ENCODE assay signal across 5 cellular contexts in genomic region chr14:31312370-31312769, GRCh38.
DNase-seq lines count a peak whose midpoint lies in the region; ATAC-seq, FAIRE-seq and TF ChIP-seq lines count a peak whose summit lies in the region.
"Not testable (repeated sequence)": the region's sequence is repeated elsewhere in the genome, so short reads cannot be mapped to it uniquely, and the experiment has no call there.

No MANE protein-coding gene starts in this region.

- CTCF ChIA-PET in HepG2 (lab: Yijun Ruan, JAX; ENCODE audit: low intra/inter-chr PET ratio, low total read pairs): not testable (repeated sequence)

- in situ Hi-C loops in HepG2 (cut with HindIII; ENCODE audit: extremely low pct_ligation_motif_present, low pct_unique_long_range_greater_than_20kb): not testable (repeated sequence)

- not testable (repeated sequence) for H3K9me3 ChIP-seq in HepG2 (ENCODE audit: low read length)

- not testable (repeated sequence) for H3K4me2 ChIP-seq in HepG2 (ENCODE audit: low read depth, low read length)

- H3K27ac ChIP-seq in VCaP: peak overlapping the region; percentile 87
- not testable (repeated sequence) for H3K27ac ChIP-seq in HepG2 (ENCODE audit: extremely low read length, insufficient read depth, low read length)

- not testable (repeated sequence) for ATAC-seq in HepG2

- H3K4me3 Mint-ChIP-seq in endothelial cell (ENCODE audit: unreplicated experiment): peak overlapping the region; percentile 8
- not testable (repeated sequence) for H3K4me3 Mint-ChIP-seq in type B pancreatic cell

- not testable (repeated sequence) for DNase-seq in HTR-8/SVneo (ENCODE audit: insufficient read length, low spot score); endothelial cell (ENCODE audit: low spot score); HepG2 (ENCODE audit: low spot score); type B pancreatic cell (ENCODE audit: extremely low spot score, unreplicated experiment)

- POLR2A ChIA-PET in HepG2 (lab: Yijun Ruan, JAX): not testable (repeated sequence)

- not testable (repeated sequence) for TF ChIP-seq EP300 in HepG2 (IDR thresholded peaks at IDR 0.05; ENCODE audit: low read depth in 2 of 2, low read length in 2 of 2); HepG2 (CRISPR knock-in tag; IDR thresholded peaks at IDR 0.05; ENCODE audit: borderline replicate concordance)

- H2AFZ ChIP-seq in HepG2 (ENCODE audit: low read length): not testable (repeated sequence)

- H3K27me3 ChIP-seq in HepG2 (ENCODE audit: control insufficient read depth in 1 of 2, insufficient read depth in 2 of 2, low read length in 2 of 2): not testable (repeated sequence)

- peaks cover 9 to 27% of the 10 kb centered on the region in 2 experiments for H3K36me3 ChIP-seq in HepG2 (replicated peaks in 1 of 2; ENCODE audit: control insufficient read depth in 1 of 2, insufficient read depth in 2 of 2, low read length in 2 of 2)

- peak; percentile 57 for FAIRE-seq in HTR-8/SVneo (lab: Jason Lieb, UNC)
- not testable (repeated sequence) for FAIRE-seq in HepG2 (lab: Jason Lieb, UNC)

- not testable (repeated sequence) for H3K4me1 Mint-ChIP-seq in endothelial cell (ENCODE audit: unreplicated experiment); type B pancreatic cell (ENCODE audit: unreplicated experiment)

- TF ChIP-seq CTCF in VCaP (conservative IDR thresholded peaks at IDR 0.05); endothelial cell (IDR thresholded peaks at IDR 0.05; ENCODE audit: unreplicated experiment); HepG2 (CRISPR knock-in tag; IDR thresholded peaks at IDR 0.05); type B pancreatic cell (conservative IDR thresholded peaks at IDR 0.05): not testable (repeated sequence)

- TF ChIP-seq RAD21 in HepG2 (CRISPR knock-in tag; IDR thresholded peaks at IDR 0.05): not testable (repeated sequence)

- not testable (repeated sequence) for H3K27ac Mint-ChIP-seq in endothelial cell (ENCODE audit: unreplicated experiment)
- H3K27ac Mint-ChIP-seq in type B pancreatic cell: peak overlapping the region; percentile 33

- not testable (repeated sequence) for H3K27me3 Mint-ChIP-seq in endothelial cell (ENCODE audit: unreplicated experiment); type B pancreatic cell

- BruUV-seq in HepG2 (replicated peaks; lab: Mats Ljungman, UMichigan): not testable (repeated sequence)

- 97% methylated on average over 6 of the region's 6 CpGs for WGBS in HepG2 (ENCODE audit: low lambda C conversion rate)

- intact Hi-C loops in HepG2 (cut with micrococcal nuclease; ENCODE audit: unreplicated experiment): not testable (repeated sequence)

- not testable (repeated sequence) for H3K4me3 ChIP-seq in HepG2 (replicated peaks in 1 of 3; ENCODE audit: insufficient read depth in 1 of 3, low read depth in 2 of 3, low read length in 3 of 3)

- H3K9me3 Mint-ChIP-seq in endothelial cell (ENCODE audit: unreplicated experiment); type B pancreatic cell: not testable (repeated sequence)

- H3K9ac ChIP-seq in HepG2 (ENCODE audit: insufficient read depth, low read depth, low read length): not testable (repeated sequence)

- H3K4me1 ChIP-seq in HepG2 (ENCODE audit: insufficient read depth, low read length): not testable (repeated sequence)

- H4K20me1 ChIP-seq in HepG2 (ENCODE audit: insufficient read depth, low read length): not testable (repeated sequence)

- not testable (repeated sequence) for H3K36me3 Mint-ChIP-seq in endothelial cell (ENCODE audit: low read depth, unreplicated experiment)
- peaks cover 23% of the 10 kb centered on the region for H3K36me3 Mint-ChIP-seq in type B pancreatic cell

- not testable (repeated sequence) for TF ChIP-seq POLR2A in HepG2 (IDR thresholded peaks at IDR 0.05; ENCODE audit: insufficient read depth in 1 of 2, low read depth in 2 of 2, low read length in 2 of 2)

- H3K79me2 ChIP-seq in HepG2 (ENCODE audit: insufficient read depth, low read length): not testable (repeated sequence)

TF ChIP-seq in HepG2, 621 proteins besides CTCF, POLR2A, EP300 and RAD21:
- TF ChIP-seq PREB (CRISPR knock-in tag; IDR thresholded peaks at IDR 0.05): peak; percentile 41; the same call in 1 of the 2 replicates
- peak; percentile 51; the same call in 1 of the 2 replicates for TF ChIP-seq ADNP (CRISPR knock-in tag; IDR thresholded peaks at IDR 0.05)
- TF ChIP-seq ZNF367 (CRISPR knock-in tag; IDR thresholded peaks at IDR 0.05; ENCODE audit: borderline replicate concordance): 0 out of 2 replicates have a peak, but pooled peaks have one; percentile 30
- 0 out of 2 replicates have a peak, but pooled peaks have one; percentile 34 for TF ChIP-seq YEATS4 (CRISPR knock-in tag; IDR thresholded peaks at IDR 0.05; ENCODE audit: borderline replicate concordance)
- TF ChIP-seq ZNF275 (CRISPR knock-in tag; IDR thresholded peaks at IDR 0.05; ENCODE audit: borderline replicate concordance): 0 out of 2 replicates have a peak, but pooled peaks have one; percentile 65
- 0 out of 2 replicates have a peak, but pooled peaks have one; percentile 32 for TF ChIP-seq ZNF232 (CRISPR knock-in tag; IDR thresholded peaks at IDR 0.05; ENCODE audit: borderline replicate concordance)
- peak; percentile 62; the same call in 1 of the 2 replicates for TF ChIP-seq ZNF572 (CRISPR knock-in tag; IDR thresholded peaks at IDR 0.05)
- 0 out of 2 replicates have a peak, but pooled peaks have one; percentile 24 for TF ChIP-seq MYC (CRISPR knock-in tag; IDR thresholded peaks at IDR 0.05; ENCODE audit: borderline replicate concordance)
- TF ChIP-seq, protein P1, sequence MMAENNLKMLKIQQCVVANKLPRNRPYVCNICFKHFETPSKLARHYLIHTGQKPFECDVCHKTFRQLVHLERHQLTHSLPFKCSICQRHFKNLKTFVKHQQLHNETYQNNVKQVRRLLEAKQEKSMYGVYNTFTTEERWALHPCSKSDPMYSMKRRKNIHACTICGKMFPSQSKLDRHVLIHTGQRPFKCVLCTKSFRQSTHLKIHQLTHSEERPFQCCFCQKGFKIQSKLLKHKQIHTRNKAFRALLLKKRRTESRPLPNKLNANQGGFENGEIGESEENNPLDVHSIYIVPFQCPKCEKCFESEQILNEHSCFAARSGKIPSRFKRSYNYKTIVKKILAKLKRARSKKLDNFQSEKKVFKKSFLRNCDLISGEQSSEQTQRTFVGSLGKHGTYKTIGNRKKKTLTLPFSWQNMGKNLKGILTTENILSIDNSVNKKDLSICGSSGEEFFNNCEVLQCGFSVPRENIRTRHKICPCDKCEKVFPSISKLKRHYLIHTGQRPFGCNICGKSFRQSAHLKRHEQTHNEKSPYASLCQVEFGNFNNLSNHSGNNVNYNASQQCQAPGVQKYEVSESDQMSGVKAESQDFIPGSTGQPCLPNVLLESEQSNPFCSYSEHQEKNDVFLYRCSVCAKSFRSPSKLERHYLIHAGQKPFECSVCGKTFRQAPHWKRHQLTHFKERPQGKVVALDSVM (CRISPR knock-in tag; IDR thresholded peaks at IDR 0.05): peak; percentile 51; the same call in 1 of the 2 replicates
- TF ChIP-seq ZNF607 (CRISPR knock-in tag; IDR thresholded peaks at IDR 0.05; ENCODE audit: borderline replicate concordance): 0 out of 2 replicates have a peak, but pooled peaks have one; percentile 44
- TF ChIP-seq ZMYM3 (CRISPR knock-in tag; IDR thresholded peaks at IDR 0.05): peak; percentile 39; the same call in 1 of the 2 replicates
